ENCODE assay signal across 34 cellular contexts in the genomic region with DNA sequence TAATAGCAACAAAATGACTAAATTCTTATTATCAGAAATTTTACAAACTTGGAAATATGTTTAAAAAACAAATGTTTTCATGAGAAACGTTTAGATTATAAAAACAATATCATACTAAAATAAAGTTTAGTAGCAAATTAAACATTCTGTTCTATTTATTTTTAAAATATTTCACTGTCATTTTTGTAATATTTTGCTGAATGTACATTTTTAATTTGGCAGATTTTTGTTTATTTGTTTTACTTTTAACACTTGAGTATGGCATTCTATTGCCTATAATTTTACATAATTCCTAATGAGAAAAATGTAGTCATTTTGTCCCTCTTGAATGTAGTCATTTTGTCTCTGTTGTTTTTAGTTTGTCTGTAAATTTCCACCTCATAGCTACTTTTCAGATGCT.
"Had no signal": no experiment of that assay in that cellular context is flagged by ENCODE, and none has a peak within 500 bp of the region (broad histone marks: within the 10 kb centered on the region; RNA-seq: fewer than 3 reads in every experiment).

No MANE protein-coding gene starts in this region.

- H3K4me3 ChIP-seq: ascending aorta, cardiac muscle cell, MG63 had no signal

- H3K27me3 ChIP-seq: ascending aorta, cardiac muscle cell, MG63 had no signal

- DNase-seq: activated CD4-positive, alpha-beta memory T cell treated with anti-CD3 and anti-CD28 coated beads, Interleukin-2, amount 10 ng/mL, durations not matched to agents 7 days and 5 days; activated CD4-positive, alpha-beta T cell treated with anti-CD3 and anti-CD28 coated beads for 1 hour; activated CD4-positive, alpha-beta T cell treated with anti-CD3 and anti-CD28 coated beads for 48 hours; activated CD4-positive, CD25-positive, alpha-beta regulatory T cell; activated CD8-positive, alpha-beta memory T cell treated with anti-CD3 and anti-CD28 coated beads for 24 hours; activated CD8-positive, alpha-beta memory T cell treated with anti-CD3 and anti-CD28 coated beads, Interleukin-2, amount 10 ng/mL, durations not matched to agents 7 days and 5 days; activated CD8-positive, alpha-beta memory T cell treated with anti-CD3 and anti-CD28 coated beads, Interleukin-2, amount 50 U/mL, for 48 hours; activated effector memory CD4-positive, alpha-beta T cell treated with Interleukin-2 at 50 U/mL for 16 hours; activated naive CD4-positive, alpha-beta T cell; activated naive CD8-positive, alpha-beta T cell treated with anti-CD3 and anti-CD28 coated beads, Interleukin-2, amount 10 ng/mL, durations not matched to agents 7 days and 5 days; activated T-cell treated with anti-CD3 and anti-CD28 coated beads, Interleukin-2, amount 50 U/mL, for 48 hours; amygdala; Kasumi-1; KG1; MG63; NCI-H1048; NCI-H1105 treated with DMSO at 0.1 percent for 48 hours; NCI-H1436; NCI-H1694; NCI-H1930; NCI-H2081 treated with DMSO at 0.1 percent for 48 hours; NCI-H226; NCI-H446 treated with DMSO at 0.1 percent for 48 hours; NCI-H524; NCI-H69; NK-92 treated with Interleukin-12 subunit alpha and Interleukin-12 subunit beta, amount 100 ng/mL, for 24 hours; Right ventricle myocardium superior; SW 1271; T-helper 1 cell; T-helper 2 cell; T-helper 9 cell; WERI-Rb-1 had no signal

- H3K36me3 ChIP-seq: ascending aorta, cardiac muscle cell, MG63, WERI-Rb-1 had no signal

- H3K4me1 ChIP-seq: ascending aorta had no signal

- H3K27ac ChIP-seq: ascending aorta, cardiac muscle cell, WERI-Rb-1 had no signal

- H3K9me3 ChIP-seq: ascending aorta, MG63 had no signal

- ATAC-seq: activated CD8-positive, alpha-beta memory T cell treated with anti-CD3 and anti-CD28 coated beads, Interleukin-2, amount 10 ng/mL, durations not matched to agents 7 days and 5 days had no signal
